Comparison of ENCODE assay signal across 8 cellular contexts in the genomic region with DNA sequence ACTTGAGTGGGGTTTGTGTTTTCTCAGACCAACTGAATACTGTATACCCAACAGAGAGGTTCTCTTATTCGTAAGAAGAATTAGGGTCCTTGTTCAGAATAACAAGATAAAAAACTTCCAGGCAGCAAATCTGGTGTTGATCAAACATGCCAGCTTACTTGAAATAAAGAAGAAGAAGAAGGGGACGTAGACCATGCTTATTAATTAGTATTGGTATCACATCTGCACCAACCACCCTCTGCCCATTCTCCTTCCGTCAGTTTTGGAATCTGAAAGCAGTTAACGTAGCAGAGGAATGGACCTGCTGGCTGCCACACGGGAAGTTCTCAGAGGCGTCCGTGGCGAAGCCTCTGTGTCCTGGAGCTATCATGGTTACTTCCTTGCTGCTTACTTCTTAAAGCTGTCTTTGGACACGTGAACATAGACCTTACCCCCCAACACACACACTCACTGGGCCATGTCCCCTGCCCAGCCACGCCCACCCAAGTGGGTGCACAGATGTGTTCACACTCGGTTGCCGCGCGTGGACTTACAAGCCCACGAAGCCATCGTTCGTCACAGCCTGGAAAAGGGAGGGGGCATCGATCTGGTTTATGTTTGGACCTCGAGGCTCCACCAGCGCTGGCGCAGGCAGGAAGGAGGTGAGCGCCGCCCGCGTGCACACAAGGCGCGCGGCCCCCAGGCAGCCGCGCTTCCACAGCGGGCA. TPM values are rescaled to one million over a fixed set of nuclear protein-coding genes. Genes with fewer than 3 reads are reported as not detected.
DNase-seq lines count a peak whose midpoint lies in the region; ATAC-seq and TF ChIP-seq lines count a peak whose summit lies in the region.

No MANE protein-coding gene starts in this region.

- H3K9me3 ChIP-seq in HUES48 (ENCODE audit: control insufficient read depth, insufficient read depth, low read length) (0 out of 2 replicates have a peak, but pooled peaks cover 6% of the 10 kb centered on the region), ectodermal cell (ENCODE audit: control insufficient read depth, low read length) (no peaks in the 10 kb centered on the region), neutrophil (no peaks in the 10 kb centered on the region)

- H3K9ac ChIP-seq in HUES48 (ENCODE audit: low read depth, low read length) = peak overlapping the region; percentile 33; the same call in 1 of the 2 replicates

- H3K4me3 ChIP-seq in HUES48 (ENCODE audit: low read depth, low read length) = peak overlapping the region; percentile 57
- peak overlapping the region; percentile 39 for H3K4me3 ChIP-seq in ectodermal cell (ENCODE audit: insufficient read depth, low read depth, low read length)
- H3K4me3 ChIP-seq in neutrophil (ENCODE audit: low read depth in 1 of 2, low read length in 1 of 2) = peak overlapping the region; percentile 29 to 58

- ATAC-seq in GM19023 (IDR thresholded peaks at IDR 0.05; ENCODE audit: unreplicated experiment) (no peak), left colon (no peak)

- intact Hi-C loops in left colon (cut with DNase I, micrococcal nuclease) = no loop called here

- H3K27ac ChIP-seq in HUES48 (ENCODE audit: low read depth, low read length) (no peak overlapping the region), ectodermal cell (ENCODE audit: insufficient read depth, low read depth, low read length, poor library complexity, severe bottlenecking) (peak overlapping the region; percentile 41), neutrophil (no peak overlapping the region)

- DNase-seq in Daoy (ENCODE audit: low read depth) (peak; percentile 32), GDM1 (lab: John Stamatoyannopoulos, UW) (no peak), NCI-H1930 (lab: John Stamatoyannopoulos, UW) (no peak), left colon (no peak)

- H3K36me3 ChIP-seq in HUES48 (ENCODE audit: control insufficient read depth, insufficient read depth, low read length) = no peaks in the 10 kb centered on the region
- H3K36me3 ChIP-seq in ectodermal cell (ENCODE audit: control insufficient read depth, insufficient read depth, low read length) = no peaks in the 10 kb centered on the region
- H3K36me3 ChIP-seq in neutrophil = no peaks in the 10 kb centered on the region

- 2 to 3% methylated on average over 30 to 31 of the region's 31 CpGs for WGBS in ectodermal cell, 2 experiments

- peaks cover 75% of the 10 kb centered on the region for H3K27me3 ChIP-seq in HUES48 (ENCODE audit: control insufficient read depth, insufficient read depth, low read length)
- H3K27me3 ChIP-seq in ectodermal cell (ENCODE audit: control insufficient read depth, insufficient read depth, low read length, poor library complexity, severe bottlenecking) = peaks cover 74% of the 10 kb centered on the region
- peaks cover 100% of the 10 kb centered on the region for H3K27me3 ChIP-seq in neutrophil

- H3K4me1 ChIP-seq in HUES48 (ENCODE audit: control insufficient read depth, insufficient read depth, low read length) (peaks cover 49% of the 10 kb centered on the region), ectodermal cell (ENCODE audit: control insufficient read depth, insufficient read depth, low read length) (peaks cover 30% of the 10 kb centered on the region), neutrophil (ENCODE audit: control insufficient read depth in 1 of 2, insufficient read depth in 1 of 2, low read depth in 1 of 2, low read length in 1 of 2) (peaks cover 28 to 53% of the 10 kb centered on the region in 2 experiments)

- TF ChIP-seq CTCF in neutrophil (IDR thresholded peaks at IDR 0.05) = no peak

RNA-seq across cellular contexts. Expression of a gene that starts 4.1 kb away (rescaled TPM):
- 2.8 and 4.6 TPM in 2 replicates for total RNA-seq in Daoy (2014; rRNA removed; shearing (Covaris generic))
- 44.1 TPM for polyA plus RNA-seq in ectodermal cell (2013, experiment 1 of 4)
- 61.6 TPM for polyA plus RNA-seq in ectodermal cell (2013, experiment 2 of 4)
- 59.0 TPM for polyA plus RNA-seq in ectodermal cell (2013, experiment 3 of 4)
- polyA plus RNA-seq in ectodermal cell (2013, experiment 4 of 4) = 67.6 TPM
- total RNA-seq in left colon = 10 to 100 TPM; 26.6 to 27.8 TPM

RNA-seq across cellular contexts. Expression of a gene that starts 11.6 kb away (rescaled TPM):
- 16.4 and 21.8 TPM in 2 replicates for total RNA-seq in Daoy (2014; rRNA removed; shearing (Covaris generic))
- 30.6 TPM for polyA plus RNA-seq in ectodermal cell (2013, experiment 1 of 4)
- polyA plus RNA-seq in ectodermal cell (2013, experiment 2 of 4) = 33.5 TPM
- 20.1 TPM for polyA plus RNA-seq in ectodermal cell (2013, experiment 3 of 4)
- 21.9 TPM for polyA plus RNA-seq in ectodermal cell (2013, experiment 4 of 4)
- 10 to 100 TPM; 30.3 to 31.1 TPM for total RNA-seq in left colon
